ENCODE assay signal across 12 cellular contexts in the genomic region with DNA sequence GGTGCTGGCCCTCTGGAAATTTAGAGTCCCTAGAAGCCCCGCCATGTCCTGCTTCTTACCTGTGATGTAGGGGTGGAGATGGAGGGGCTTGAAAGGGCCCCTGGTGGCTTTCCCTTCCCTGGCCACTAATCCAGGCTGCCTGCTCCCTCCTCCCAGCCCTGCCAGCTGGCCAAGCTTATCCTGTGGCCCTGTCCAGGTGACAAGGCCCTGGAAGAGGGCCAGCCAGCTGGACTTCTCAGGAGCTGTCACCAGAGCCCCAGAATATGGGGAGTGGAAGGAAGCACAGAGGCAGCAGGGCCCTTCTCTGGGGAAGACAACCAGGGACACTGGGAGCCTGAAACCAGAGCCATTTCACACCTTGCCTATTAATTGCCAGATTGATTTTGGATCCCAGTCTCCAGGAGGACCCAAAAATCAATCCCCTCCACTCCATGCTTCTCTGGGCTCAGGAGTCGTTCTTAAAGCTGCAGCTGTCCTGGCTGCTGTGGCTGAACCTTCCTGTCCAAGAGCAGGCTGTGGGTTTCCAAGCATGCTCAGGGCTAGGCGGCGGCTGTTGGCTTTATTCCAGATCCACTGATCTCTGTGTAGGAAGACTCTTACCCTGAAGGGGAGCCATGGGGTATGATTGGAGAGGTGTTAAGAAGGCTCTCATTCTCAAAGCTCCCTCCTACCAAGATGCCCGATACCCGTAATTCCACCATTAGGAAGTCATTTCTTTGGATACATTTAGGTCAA. TPM values are rescaled to one million over a fixed set of nuclear protein-coding genes. Genes with fewer than 3 reads are reported as not detected.
DNase-seq lines count a peak whose midpoint lies in the region; ATAC-seq and TF ChIP-seq lines count a peak whose summit lies in the region.
"Had no signal": no experiment of that assay in that cellular context is flagged by ENCODE, and none has a peak within 500 bp of the region (broad histone marks: within the 10 kb centered on the region; RNA-seq: fewer than 3 reads in every experiment).

No MANE protein-coding gene starts in this region.

- CTCF ChIA-PET in activated CD4-positive, alpha-beta memory T cell treated with anti-CD3 and anti-CD28 coated beads, Interleukin-2, amount 10 ng/mL, durations not matched to agents 7 days and 5 days (lab: Charles Lee) = interaction anchor here (1.0 kb wide), 1 partner anchor 16 kb away, joined by 3 read pairs; no protein-coding TSS in a partner anchor

- no peaks in the 10 kb centered on the region for H3K9me3 ChIP-seq in fibroblast of lung (ENCODE audit: control insufficient read depth, insufficient read depth, low read depth, low read length)

- no peak overlapping the region for H3K4me3 ChIP-seq in fibroblast of lung (replicated peaks in 1 of 4; ENCODE audit: control extremely low read depth in 1 of 4, insufficient read depth in 1 of 4, low read depth in 3 of 4, low read length in 4 of 4)

- H3K4me3 Mint-ChIP-seq in activated CD4-positive, alpha-beta memory T cell treated with anti-CD3 and anti-CD28 coated beads, Interleukin-2, amount 10 ng/mL, durations not matched to agents 7 days and 5 days = no peak overlapping the region
- H3K4me3 Mint-ChIP-seq: central memory CD8-positive, alpha-beta T cell had no signal

- POLR2A ChIA-PET in activated CD4-positive, alpha-beta memory T cell treated with anti-CD3 and anti-CD28 coated beads, Interleukin-2, amount 10 ng/mL, durations not matched to agents 7 days and 5 days (lab: Charles Lee) = interaction anchor here (0.9 kb wide), 1 partner anchor 42 kb away, joined by 3 read pairs; no protein-coding TSS in a partner anchor

- peaks cover 4% of the 10 kb centered on the region for H3K27me3 ChIP-seq in fibroblast of lung (ENCODE audit: control insufficient read depth, insufficient read depth, low read length)

- no peak overlapping the region for H3K27ac ChIP-seq in fibroblast of lung (ENCODE audit: insufficient read depth, low read length)

- TF ChIP-seq CTCF in fibroblast of lung (conservative IDR thresholded peaks at IDR 0.05 in 1 of 2, IDR thresholded peaks at IDR 0.05 in 1 of 2; ENCODE audit: low read depth in 1 of 2, low read length in 2 of 2) = no peak

- no peaks in the 10 kb centered on the region for H3K9me3 Mint-ChIP-seq in activated CD4-positive, alpha-beta memory T cell treated with anti-CD3 and anti-CD28 coated beads, Interleukin-2, amount 10 ng/mL, durations not matched to agents 7 days and 5 days
- H3K9me3 Mint-ChIP-seq: central memory CD8-positive, alpha-beta T cell had no signal

- H3K27ac Mint-ChIP-seq in activated CD4-positive, alpha-beta memory T cell treated with anti-CD3 and anti-CD28 coated beads, Interleukin-2, amount 10 ng/mL, durations not matched to agents 7 days and 5 days = no peak overlapping the region

- H3K4me2 ChIP-seq in fibroblast of lung (ENCODE audit: extremely low read depth, insufficient read depth, low read length) = no peak overlapping the region

- H4K20me1 ChIP-seq in fibroblast of lung (ENCODE audit: control insufficient read depth, extremely low read depth, insufficient read depth, low read length) = no peaks in the 10 kb centered on the region

- H3K27me3 Mint-ChIP-seq in activated CD4-positive, alpha-beta memory T cell treated with anti-CD3 and anti-CD28 coated beads, Interleukin-2, amount 10 ng/mL, durations not matched to agents 7 days and 5 days = no peaks in the 10 kb centered on the region

- no peak for ATAC-seq in HG03196 (IDR thresholded peaks at IDR 0.05; ENCODE audit: unreplicated experiment)

- H3K4me1 ChIP-seq in fibroblast of lung (ENCODE audit: control insufficient read depth, extremely low read depth, insufficient read depth, low read length) = no peaks in the 10 kb centered on the region

- H2AFZ ChIP-seq in fibroblast of lung (ENCODE audit: low read length) = no peak overlapping the region

- DNase-seq in NCI-H2029 (lab: John Stamatoyannopoulos, UW) (peak; percentile 7), NCI-H2029 treated with DMSO at 0.1 percent for 48 hours (lab: John Stamatoyannopoulos, UW) (no peak), NCI-H82 treated with DMSO at 0.1 percent for 48 hours (lab: John Stamatoyannopoulos, UW; ENCODE audit: unreplicated experiment) (peak; percentile 37), fibroblast of lung (ENCODE audit: low read depth in 2 of 2) (peak; percentile 12 to 48), renal cortical epithelial cell (ENCODE audit: low read depth) (peak; percentile 21)
- DNase-seq in activated CD4-positive, alpha-beta T cell treated with anti-CD3 and anti-CD28 coated beads, Interleukin-2, amount 50 U/mL, for 4 hours = no peak
- DNase-seq in activated CD4-positive, alpha-beta memory T cell treated with anti-CD3 and anti-CD28 coated beads, Interleukin-2, amount 10 ng/mL, durations not matched to agents 7 days and 5 days = no peak
- DNase-seq: activated CD4-positive, alpha-beta T cell treated with anti-CD3 and anti-CD28 coated beads for 1 hour; NCI-H1930; stimulated activated CD4-positive, alpha-beta T cell treated with anti-CD3 and anti-CD28 coated beads, Interleukin-12 subunit alpha, Interleukin-12 subunit beta, amount 100 ng/mL, for 4 hours had no signal

- no peak overlapping the region for H3K9ac ChIP-seq in fibroblast of lung (ENCODE audit: insufficient read depth, low read length)

- H3K79me2 ChIP-seq in fibroblast of lung (ENCODE audit: control insufficient read depth, insufficient read depth, low read length) = no peaks in the 10 kb centered on the region

- no peaks in the 10 kb centered on the region for H3K36me3 ChIP-seq in fibroblast of lung (ENCODE audit: control insufficient read depth, insufficient read depth, low read length)

- H3K4me1 Mint-ChIP-seq in activated CD4-positive, alpha-beta memory T cell treated with anti-CD3 and anti-CD28 coated beads, Interleukin-2, amount 10 ng/mL, durations not matched to agents 7 days and 5 days = no peaks in the 10 kb centered on the region
- H3K4me1 Mint-ChIP-seq: central memory CD8-positive, alpha-beta T cell had no signal

- no peaks in the 10 kb centered on the region for H3K36me3 Mint-ChIP-seq in activated CD4-positive, alpha-beta memory T cell treated with anti-CD3 and anti-CD28 coated beads, Interleukin-2, amount 10 ng/mL, durations not matched to agents 7 days and 5 days (ENCODE audit: low read depth)

RNA-seq across cellular contexts. Expression of a gene that starts 52.6 kb away (rescaled TPM):
- 35.2 and 46.6 TPM in 2 replicates for total RNA-seq in fibroblast of lung
- polyA plus RNA-seq in fibroblast of lung = 31.2 and 43.5 TPM in 2 replicates
- polyA plus RNA-seq in fibroblast of lung (2012) = 34.1 and 50.7 TPM in 2 replicates
- polyA minus RNA-seq in fibroblast of lung (ENCODE audit: low replicate concordance) = 21.9 and 48.9 TPM in 2 replicates
- total RNA-seq in renal cortical epithelial cell = 59.2 and 77.8 TPM in 2 replicates
- total RNA-seq in activated CD4-positive, alpha-beta memory T cell treated with anti-CD3 and anti-CD28 coated beads, Interleukin-2, amount 10 ng/mL, durations not matched to agents 7 days and 5 days = 10 to 100 TPM; 37.2 to 38.6 TPM

Comparison
In these comparisons a context has a peak if more than half of its experiments do, and no peak if none do; other contexts are left out.
1. DNase-seq: peak in NCI-H2029 (single experiment), NCI-H82 treated with DMSO at 0.1 percent for 48 hours (single experiment), fibroblast of lung (2 of 2) and renal cortical epithelial cell (single experiment); none in NCI-H2029 treated with DMSO at 0.1 percent for 48 hours (single experiment), activated CD4-positive, alpha-beta T cell treated with anti-CD3 and anti-CD28 coated beads, Interleukin-2, amount 50 U/mL, for 4 hours (0 of 2) and activated CD4-positive, alpha-beta memory T cell treated with anti-CD3 and anti-CD28 coated beads, Interleukin-2, amount 10 ng/mL, durations not matched to agents 7 days and 5 days (single experiment).